26 cellular contexts compared by ENCODE assay signal in genomic region chr4:74058048-74058651, GRCh38. TPM values are rescaled to one million over a fixed set of nuclear protein-coding genes. Genes with fewer than 3 reads are reported as not detected.
"Had no signal": no experiment of that assay in that cellular context is flagged by ENCODE, and none has a peak within 500 bp of the region (broad histone marks: within the 10 kb centered on the region; RNA-seq: fewer than 3 reads in every experiment).

No MANE protein-coding gene starts in this region.

- H3K4me1 ChIP-seq: ascending aorta, right lobe of liver, testis had no signal

- H3K9me3 ChIP-seq: ascending aorta, neutrophil, ovary, right lobe of liver, testis, transverse colon had no signal

- ATAC-seq: activated T-cell treated with anti-CD3 and anti-CD28 coated beads, Interleukin-2, amount 50 U/mL, for 4 hours; activated T-helper 17 cell treated with anti-CD3 and anti-CD28 coated beads, Interleukin-2, amount 50 U/mL, for 72 hours; esophagus mucosa; foreskin keratinocyte; heart left ventricle; right lobe of liver; stimulated activated naive CD8-positive, alpha-beta T cell treated with anti-CD3 and anti-CD28 coated beads, Interleukin-15, Interleukin-2, amounts not matched to agents 100 U/mL and 50 U/mL, for 24 hours had no signal

- H3K36me3 ChIP-seq: ascending aorta, brain microvascular endothelial cell, heart left ventricle, neutrophil, ovary, right lobe of liver, transverse colon had no signal

- DNase-seq: activated CD4-positive, alpha-beta memory T cell treated with anti-CD3 and anti-CD28 coated beads, Interleukin-2, amount 10 ng/mL, durations not matched to agents 7 days and 5 days; activated CD4-positive, alpha-beta T cell treated with anti-CD3 and anti-CD28 coated beads, Interleukin-2, amount 10 ng/mL, durations not matched to agents 7 days and 5 days; activated CD4-positive, CD25-positive, alpha-beta regulatory T cell treated with anti-CD3 and anti-CD28 coated beads, Interleukin-2, amount 50 U/mL, for 72 hours; activated CD8-positive, alpha-beta memory T cell treated with anti-CD3 and anti-CD28 coated beads, Interleukin-2, amount 50 U/mL, for 48 hours; activated T-cell treated with anti-CD3 and anti-CD28 coated beads, Interleukin-2, amount 50 U/mL, for 4 hours; brain microvascular endothelial cell; foreskin keratinocyte; heart left ventricle; naive B cell; nephron progenitor cell; ovary; right lobe of liver; stimulated activated CD4-positive, alpha-beta T cell treated with anti-CD3 and anti-CD28 coated beads, Interleukin-12 subunit alpha, Interleukin-12 subunit beta, amount 100 ng/mL, for 4 hours; stimulated activated CD4-positive, alpha-beta T cell treated with anti-CD3 and anti-CD28 coated beads, Interleukin-4, amount 100 ng/mL, for 1 hour; stimulated activated naive CD8-positive, alpha-beta T cell treated with anti-CD3 and anti-CD28 coated beads, Interleukin-15, Interleukin-2, amounts not matched to agents 100 U/mL and 50 U/mL, for 24 hours; testis; transverse colon had no signal

- H3K27me3 ChIP-seq: ascending aorta, brain microvascular endothelial cell, foreskin keratinocyte, heart left ventricle, neutrophil, ovary, right lobe of liver, testis, transverse colon had no signal

- FAIRE-seq: endothelial cell of umbilical vein had no signal

- H3K4me3 ChIP-seq: ascending aorta, heart left ventricle, ovary, right lobe of liver, testis, transverse colon had no signal

- H3K27ac ChIP-seq: ascending aorta, neutrophil, ovary, right lobe of liver, testis, transverse colon had no signal

RNA-seq across cellular contexts. Expression of gene CXCL3, which starts 19.7 kb away (rescaled TPM):
- total RNA-seq: activated CD4-positive, alpha-beta memory T cell treated with anti-CD3 and anti-CD28 coated beads, Interleukin-2, amount 10 ng/mL, durations not matched to agents 7 days and 5 days; activated CD4-positive, alpha-beta T cell treated with anti-CD3 and anti-CD28 coated beads, Interleukin-2, amount 10 ng/mL, durations not matched to agents 7 days and 5 days; activated T-helper 17 cell treated with anti-CD3 and anti-CD28 coated beads, Interleukin-2, amount 50 U/mL, for 72 hours; ascending aorta; skeletal muscle tissue; urinary bladder had no signal

RNA-seq across cellular contexts. Expression of gene CXCL2, which starts 40.8 kb away (rescaled TPM):
- total RNA-seq: activated CD4-positive, alpha-beta memory T cell treated with anti-CD3 and anti-CD28 coated beads, Interleukin-2, amount 10 ng/mL, durations not matched to agents 7 days and 5 days had no signal

RNA-seq across cellular contexts. Expression of gene CXCL5, which starts 59.7 kb away (rescaled TPM):
- total RNA-seq: activated CD4-positive, alpha-beta memory T cell treated with anti-CD3 and anti-CD28 coated beads, Interleukin-2, amount 10 ng/mL, durations not matched to agents 7 days and 5 days; activated CD4-positive, alpha-beta T cell treated with anti-CD3 and anti-CD28 coated beads, Interleukin-2, amount 10 ng/mL, durations not matched to agents 7 days and 5 days; activated T-cell treated with anti-CD3 and anti-CD28 coated beads, Interleukin-2, amount 50 U/mL, for 4 hours; activated T-helper 17 cell treated with anti-CD3 and anti-CD28 coated beads, Interleukin-2, amount 50 U/mL, for 72 hours; ascending aorta; cerebellum; lower leg skin had no signal
